1 cellular context compared by ENCODE assay signal in genomic region chr19:49929611-49930482, GRCh38.
TF ChIP-seq lines count a peak whose summit lies in the region.

No MANE protein-coding gene starts in this region.

TF ChIP-seq in HepG2, 621 proteins besides CTCF, POLR2A, EP300 and RAD21 (continued from another document and continues in another):
- TF ChIP-seq ZBTB4 (CRISPR knock-in tag; IDR thresholded peaks at IDR 0.05; ENCODE audit: borderline replicate concordance) (peak; percentile 87; the same call in 1 of the 2 replicates), ZNF329 (CRISPR knock-in tag; IDR thresholded peaks at IDR 0.05; ENCODE audit: low read depth) (no peak; the same call in 1 of the 2 replicates), KMT2B (CRISPR knock-in tag; IDR thresholded peaks at IDR 0.05) (peak; percentile 65), IKZF4 (CRISPR knock-in tag; IDR thresholded peaks at IDR 0.05; ENCODE audit: borderline replicate concordance, low read depth, not compliant biosample characterization) (peak; percentile 48), MIER2 (CRISPR knock-in tag; IDR thresholded peaks at IDR 0.05) (no peak), ZNF512 (CRISPR knock-in tag; IDR thresholded peaks at IDR 0.05) (no peak), SNAPC5 (CRISPR knock-in tag; IDR thresholded peaks at IDR 0.05; ENCODE audit: borderline replicate concordance) (no peak; the same call in 1 of the 2 replicates), E2F5 (CRISPR knock-in tag; conservative IDR thresholded peaks at IDR 0.05) (peak; percentile 58; the same call in 1 of the 2 replicates), FLYWCH1 (CRISPR knock-in tag; IDR thresholded peaks at IDR 0.05) (0 out of 2 replicates have a peak, but pooled peaks have one; percentile 67), NR1H2 (CRISPR knock-in tag; IDR thresholded peaks at IDR 0.05; ENCODE audit: borderline replicate concordance, low read depth) (no peak), MBD4 (IDR thresholded peaks at IDR 0.05; ENCODE audit: borderline replicate concordance, low read length) (no peak), KLF12 (CRISPR knock-in tag; IDR thresholded peaks at IDR 0.05; ENCODE audit: borderline replicate concordance) (no peak; the same call in 1 of the 2 replicates), YEATS2 (CRISPR knock-in tag; IDR thresholded peaks at IDR 0.05; ENCODE audit: borderline replicate concordance) (peak; percentile 70; the same call in 1 of the 2 replicates), ZNF672 (CRISPR knock-in tag; IDR thresholded peaks at IDR 0.05) (no peak), ZNF318 (CRISPR knock-in tag; IDR thresholded peaks at IDR 0.05) (no peak), CBFB (CRISPR knock-in tag; IDR thresholded peaks at IDR 0.05) (no peak), KLF6 (CRISPR knock-in tag; IDR thresholded peaks at IDR 0.05) (peak; percentile 32; the same call in 1 of the 2 replicates), RERE (CRISPR knock-in tag; IDR thresholded peaks at IDR 0.05; ENCODE audit: low read depth) (no peak), CEBPB (IDR thresholded peaks at IDR 0.05; ENCODE audit: borderline replicate concordance, low read depth, low read length) (no peak), ZNF407 (CRISPR knock-in tag; IDR thresholded peaks at IDR 0.05; ENCODE audit: not compliant biosample characterization) (peak; percentile 20), JARID2 (CRISPR knock-in tag; IDR thresholded peaks at IDR 0.05; ENCODE audit: insufficient replicate concordance) (no peak)
